10 cellular contexts compared by ENCODE assay signal in genomic region chr6:136782021-136782770, GRCh38. TPM values are rescaled to one million over a fixed set of nuclear protein-coding genes. Genes with fewer than 3 reads are reported as not detected.
DNase-seq lines count a peak whose midpoint lies in the region; ATAC-seq, FAIRE-seq and TF ChIP-seq lines count a peak whose summit lies in the region.
"Had no signal": no experiment of that assay in that cellular context is flagged by ENCODE, and none has a peak within 500 bp of the region (broad histone marks: within the 10 kb centered on the region; RNA-seq: fewer than 3 reads in every experiment).

No MANE protein-coding gene starts in this region.

- no peak overlapping the region for H3K4me3 ChIP-seq in bronchial epithelial cell (ENCODE audit: low read depth, low read length)
- no peak overlapping the region for H3K4me3 ChIP-seq in MM.1S (ENCODE audit: low read length)

- intact Hi-C loops in natural killer cell (cut with micrococcal nuclease): no loop called here

- FAIRE-seq in bronchial epithelial cell (lab: Jason Lieb, UNC): no peak

- H3K9ac ChIP-seq in MM.1S (ENCODE audit: low read length): no peak overlapping the region

- H3K27me3 ChIP-seq in bronchial epithelial cell (ENCODE audit: control insufficient read depth, insufficient read depth, low read length): no peaks in the 10 kb centered on the region
- H3K27me3 ChIP-seq in MM.1S (replicated peaks; ENCODE audit: insufficient read depth, low read length): no peaks in the 10 kb centered on the region

- peaks cover 24% of the 10 kb centered on the region for H3K4me1 ChIP-seq in MM.1S (ENCODE audit: low read length)

- no peaks in the 10 kb centered on the region for H4K20me1 ChIP-seq in MM.1S (ENCODE audit: insufficient read depth, low read length)

- H3K4me2 ChIP-seq in MM.1S (ENCODE audit: low read depth, low read length): no peak overlapping the region

- H3K4me3 Mint-ChIP-seq in natural killer cell: peak overlapping the region; percentile 28

- no peaks in the 10 kb centered on the region for H3K36me3 ChIP-seq in bronchial epithelial cell (ENCODE audit: control insufficient read depth, insufficient read depth, low read length)
- H3K36me3 ChIP-seq in MM.1S (replicated peaks; ENCODE audit: insufficient read depth, low read length): 0 out of 2 replicates have a peak, but pooled peaks cover 6% of the 10 kb centered on the region
- H3K36me3 ChIP-seq: WERI-Rb-1 had no signal

- H3K4me1 Mint-ChIP-seq in natural killer cell: peaks cover 44 to 75% of the 10 kb centered on the region in 2 donors

- H3K27ac Mint-ChIP-seq in natural killer cell: peak overlapping the region; percentile 36 to 96

- H3K27ac ChIP-seq in MM.1S (ENCODE audit: low read length): no peak overlapping the region
- H3K27ac ChIP-seq: WERI-Rb-1 had no signal

- peaks cover 72% of the 10 kb centered on the region for H3K79me2 ChIP-seq in MM.1S (ENCODE audit: low read length)

- peak in 1 of 3 donors; percentile 10 for ATAC-seq in natural killer cell

- H3F3A ChIP-seq in MM.1S (ENCODE audit: insufficient read depth, low read length): no peaks in the 10 kb centered on the region

- H3K9me3 Mint-ChIP-seq in natural killer cell: no peaks in the 10 kb centered on the region

- no peaks in the 10 kb centered on the region for H3K9me3 ChIP-seq in MM.1S (replicated peaks; ENCODE audit: insufficient read depth, low read length)

- TF ChIP-seq CTCF in bronchial epithelial cell (IDR thresholded peaks at IDR 0.05; ENCODE audit: insufficient read depth, low read length, severe bottlenecking): no peak
- no peak for TF ChIP-seq CTCF in natural killer cell (IDR thresholded peaks at IDR 0.05)
- no peak for TF ChIP-seq CTCF in MM.1S (IDR thresholded peaks at IDR 0.05; ENCODE audit: low read length)

- DNase-seq in EH (ENCODE audit: low read depth) (peak; percentile 70), NOMO-1 treated with DMSO at 0.1 percent for 48 hours (lab: John Stamatoyannopoulos, UW; ENCODE audit: unreplicated experiment) (peak; percentile 72), bronchial epithelial cell (ENCODE audit: low read depth) (peak; percentile 85), natural killer cell (no peak), MM.1S (no peak), NCI-H1694 (lab: John Stamatoyannopoulos, UW) (no peak), NCI-H526 treated with DMSO at 0.1 percent for 48 hours (lab: John Stamatoyannopoulos, UW) (no peak)
- no peak for DNase-seq in stimulated activated CD4-positive, alpha-beta T cell treated with anti-CD3 and anti-CD28 coated beads, Interleukin-2, amount 100 ng/mL, for 24 hours
- DNase-seq: NCI-H1105, WERI-Rb-1 had no signal

- no peaks in the 10 kb centered on the region for H3K9me2 ChIP-seq in MM.1S (replicated peaks; ENCODE audit: insufficient read depth, low read length)

- no peaks in the 10 kb centered on the region for H3K36me3 Mint-ChIP-seq in natural killer cell

- H2AFZ ChIP-seq in MM.1S (ENCODE audit: low read length): no peak overlapping the region

- H3K27me3 Mint-ChIP-seq in natural killer cell (ENCODE audit: low read depth in 2 of 2): no peaks in the 10 kb centered on the region

RNA-seq across cellular contexts. Expression of gene MAP3K5, which starts 10.1 kb away (rescaled TPM):
- total RNA-seq in bronchial epithelial cell (8.2 and 11.1 TPM in 2 replicates), natural killer cell (10 to 100 TPM; 19.7 to 36.7 (median 35.4) TPM)

RNA-seq across cellular contexts. Expression of gene PEX7, which starts 40.2 kb away (rescaled TPM):
- total RNA-seq in bronchial epithelial cell (19.3 and 20.0 TPM in 2 replicates), natural killer cell (1 to 10 TPM; 2.4 to 3.6 (median 2.5) TPM)

Comparison
In these comparisons a context has a peak if more than half of its experiments do, and no peak if none do; other contexts are left out.
1. DNase-seq: peak in EH (single experiment), NOMO-1 treated with DMSO at 0.1 percent for 48 hours (single experiment) and bronchial epithelial cell (single experiment); none in natural killer cell (single experiment), MM.1S (single experiment), NCI-H1694 (single experiment), NCI-H526 treated with DMSO at 0.1 percent for 48 hours (single experiment) and stimulated activated CD4-positive, alpha-beta T cell treated with anti-CD3 and anti-CD28 coated beads, Interleukin-2, amount 100 ng/mL, for 24 hours (0 of 2).